ENCODE assay signal across 8 cellular contexts in genomic region chr17:77011173-77012011, GRCh38.
A peak's percentile ranks its signal among the peaks of the same experiment; 100 is the strongest.
DNase-seq lines count a peak whose midpoint lies in the region; ATAC-seq and TF ChIP-seq lines count a peak whose summit lies in the region.

No MANE protein-coding gene starts in this region.

- DNase-seq in CD4-positive, CD25-positive, alpha-beta regulatory T cell: peak in 2 of 3 donors; percentile 27 to 52
- DNase-seq in HT1080 (ENCODE audit: low read depth) (peak; percentile 33), RPMI8226 (peak; percentile 72), amniotic epithelial cell (ENCODE audit: low read depth) (peak; percentile 50), lung (ENCODE audit: low spot score) (no peak), upper lobe of right lung (no peak), AG08396 (ENCODE audit: low spot score) (no peak), hepatic stellate cell (ENCODE audit: low spot score) (no peak)

- ATAC-seq in CD4-positive, CD25-positive, alpha-beta regulatory T cell (ENCODE audit: low read depth in 2 of 2): no peak
- ATAC-seq in lung (ENCODE audit: insufficient read depth, low FRiP score) (no peak), upper lobe of right lung (no peak)

- H3K4me3 Mint-ChIP-seq in CD4-positive, CD25-positive, alpha-beta regulatory T cell: no peak overlapping the region

- no peak overlapping the region for H3K27ac ChIP-seq in CD4-positive, CD25-positive, alpha-beta regulatory T cell (ENCODE audit: insufficient read depth, low read length, poor library complexity, severe bottlenecking)
- H3K27ac ChIP-seq in lung (ENCODE audit: low read depth in 1 of 2, low read length in 1 of 2): no peak overlapping the region
- no peak overlapping the region for H3K27ac ChIP-seq in upper lobe of right lung

- no peaks in the 10 kb centered on the region for H3K36me3 Mint-ChIP-seq in CD4-positive, CD25-positive, alpha-beta regulatory T cell

- H3K9me3 ChIP-seq in CD4-positive, CD25-positive, alpha-beta regulatory T cell (ENCODE audit: control insufficient read depth in 2 of 2, low read length in 2 of 2): peaks cover 2 to 8% of the 10 kb centered on the region in 2 experiments
- H3K9me3 ChIP-seq in lung (ENCODE audit: control insufficient read depth in 2 of 2, insufficient read depth in 1 of 2, low read length in 1 of 2): no peaks in the 10 kb centered on the region
- peaks cover 5% of the 10 kb centered on the region for H3K9me3 ChIP-seq in upper lobe of right lung

- H3K27ac Mint-ChIP-seq in CD4-positive, CD25-positive, alpha-beta regulatory T cell: no peak overlapping the region

- no peaks in the 10 kb centered on the region for H3K27me3 ChIP-seq in CD4-positive, CD25-positive, alpha-beta regulatory T cell (ENCODE audit: control insufficient read depth, insufficient read depth, low read length)
- H3K27me3 ChIP-seq in lung (ENCODE audit: control insufficient read depth, insufficient read depth): no peaks in the 10 kb centered on the region
- H3K27me3 ChIP-seq in upper lobe of right lung: peaks cover 5% of the 10 kb centered on the region

- H3K4me3 ChIP-seq in CD4-positive, CD25-positive, alpha-beta regulatory T cell (ENCODE audit: low read depth, low read length): no peak overlapping the region
- H3K4me3 ChIP-seq in lung (no peak overlapping the region), upper lobe of right lung (no peak overlapping the region)

- peaks cover 51% of the 10 kb centered on the region for H3K27me3 Mint-ChIP-seq in CD4-positive, CD25-positive, alpha-beta regulatory T cell

- H3K4me1 ChIP-seq in CD4-positive, CD25-positive, alpha-beta regulatory T cell (ENCODE audit: control insufficient read depth, insufficient read depth, low read length, poor library complexity, severe bottlenecking): no peaks in the 10 kb centered on the region
- H3K4me1 ChIP-seq in lung (ENCODE audit: control insufficient read depth in 2 of 2, insufficient read depth in 2 of 2, low read length in 2 of 2) (no peaks in the 10 kb centered on the region), upper lobe of right lung (no peaks in the 10 kb centered on the region)

- H3K9me3 Mint-ChIP-seq in CD4-positive, CD25-positive, alpha-beta regulatory T cell: peaks cover 0 to 14% (median 3%) of the 10 kb centered on the region in 7 donors

- TF ChIP-seq CTCF in lung (IDR thresholded peaks at IDR 0.05; ENCODE audit: control extremely low read depth, extremely low read depth) (peak; percentile 28), upper lobe of right lung (IDR thresholded peaks at IDR 0.05) (peak; percentile 63)

- H3K36me3 ChIP-seq in CD4-positive, CD25-positive, alpha-beta regulatory T cell (ENCODE audit: control insufficient read depth, insufficient read depth, low read length): no peaks in the 10 kb centered on the region
- H3K36me3 ChIP-seq in lung (ENCODE audit: control insufficient read depth in 2 of 2, insufficient read depth in 2 of 2, low read length in 2 of 2) (no peaks in the 10 kb centered on the region), upper lobe of right lung (no peaks in the 10 kb centered on the region)

- 64 to 66% methylated on average over 7 of the region's 7 CpGs for WGBS in lung, 2 donors

- H3K4me1 Mint-ChIP-seq in CD4-positive, CD25-positive, alpha-beta regulatory T cell: no peaks in the 10 kb centered on the region

- intact Hi-C loops in upper lobe of right lung (cut with DNase I): no loop called here

Comparison
In these comparisons a context has a peak if more than half of its experiments do, and no peak if none do; other contexts are left out.
1. DNase-seq: peak in CD4-positive, CD25-positive, alpha-beta regulatory T cell (2 of 3), HT1080 (single experiment), RPMI8226 (single experiment) and amniotic epithelial cell (single experiment); none in lung (single experiment), upper lobe of right lung (single experiment), AG08396 (single experiment) and hepatic stellate cell (single experiment).